In the genomic region with DNA sequence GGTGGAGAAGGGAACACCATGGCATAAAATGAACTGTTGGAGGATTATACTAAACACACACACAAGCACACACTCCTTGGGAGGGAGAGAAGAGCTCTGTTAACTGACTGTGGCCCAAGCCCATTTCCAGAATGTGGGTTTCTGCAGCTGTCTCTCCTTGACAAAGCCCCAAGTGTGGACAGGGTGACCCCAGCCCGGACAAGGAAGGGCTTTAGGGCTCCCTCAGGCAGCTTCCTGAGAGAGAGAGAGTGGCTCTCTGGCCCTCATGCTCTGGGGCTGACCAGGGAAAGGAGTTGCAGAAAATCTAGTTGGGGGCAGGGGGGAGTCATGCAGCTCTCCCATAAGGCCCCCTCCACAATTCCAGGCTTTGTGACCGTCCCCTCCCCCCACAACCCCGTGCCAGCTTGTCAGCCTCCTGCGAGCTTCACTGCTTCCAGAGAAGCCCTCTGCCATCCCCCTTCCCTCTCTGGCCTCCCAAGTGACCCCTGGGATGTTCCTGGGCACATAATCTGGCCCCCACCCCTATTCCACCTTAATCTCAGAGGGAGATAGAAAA, we compare ENCODE assay signal across 9 cellular contexts. TPM values are rescaled to one million over a fixed set of nuclear protein-coding genes. Genes with fewer than 3 reads are reported as not detected.
DNase-seq lines count a peak whose midpoint lies in the region; ATAC-seq and TF ChIP-seq lines count a peak whose summit lies in the region.
"Had no signal": no experiment of that assay in that cellular context is flagged by ENCODE, and none has a peak within 500 bp of the region (broad histone marks: within the 10 kb centered on the region; RNA-seq: fewer than 3 reads in every experiment).

No MANE protein-coding gene starts in this region.

- POLR2A ChIA-PET in activated CD8-positive, alpha-beta T cell treated with anti-CD3 and anti-CD28 coated beads for 36 hours (lab: Charles Lee): no interaction called here

- H3K27ac ChIP-seq in gastroesophageal sphincter (peak overlapping the region in 2 of 4 donors; percentile 43 to 73), neural cell (ENCODE audit: low read length) (peak overlapping the region; percentile 51), aorta (ENCODE audit: low read depth in 1 of 2, low read length in 2 of 2) (no peak overlapping the region)

- H3K4me1 Mint-ChIP-seq in activated naive CD8-positive, alpha-beta T cell treated with anti-CD3 and anti-CD28 coated beads for 36 hours: no peaks in the 10 kb centered on the region
- H3K4me1 Mint-ChIP-seq in activated naive CD8-positive, alpha-beta T cell treated with anti-CD3 and anti-CD28 coated beads, Interleukin-2, amount 50 U/mL, for 24 hours: peaks cover 2% of the 10 kb centered on the region
- H3K4me1 Mint-ChIP-seq in activated CD8-positive, alpha-beta T cell treated with anti-CD3 and anti-CD28 coated beads for 36 hours (ENCODE audit: low read depth): no peaks in the 10 kb centered on the region

- intact Hi-C loops in aorta (cut with DNase I): no loop called here
- intact Hi-C loops in activated CD8-positive, alpha-beta T cell treated with anti-CD3 and anti-CD28 coated beads for 36 hours (cut with micrococcal nuclease): no loop called here

- no peaks in the 10 kb centered on the region for H3K9me2 ChIP-seq in neural cell (ENCODE audit: insufficient read depth, low read length)

- H3K79me2 ChIP-seq in neural cell (replicated peaks; ENCODE audit: insufficient read depth, low read length): no peaks in the 10 kb centered on the region

- H2AFZ ChIP-seq in neural cell (ENCODE audit: low read depth, low read length): peak overlapping the region; percentile 51

- H4K20me1 ChIP-seq in neural cell (ENCODE audit: insufficient read depth): no peaks in the 10 kb centered on the region

- no peak for TF ChIP-seq EP300 in gastroesophageal sphincter (IDR thresholded peaks at IDR 0.05)
- TF ChIP-seq EP300 in neural cell (conservative IDR thresholded peaks at IDR 0.05; ENCODE audit: poor library complexity, severe bottlenecking): no peak

- no peak for ATAC-seq in activated naive CD8-positive, alpha-beta T cell treated with anti-CD3 and anti-CD28 coated beads, Interleukin-2, amount 50 U/mL, for 24 hours
- peak; percentile 29 for ATAC-seq in gastroesophageal sphincter
- peak; percentile 52 for ATAC-seq in aorta (ENCODE audit: low FRiP score)
- ATAC-seq in activated CD8-positive, alpha-beta T cell treated with anti-CD3 and anti-CD28 coated beads for 36 hours: no peak
- ATAC-seq in HG03521 (IDR thresholded peaks at IDR 0.05; ENCODE audit: unreplicated experiment): no peak

- no peaks in the 10 kb centered on the region for H3F3A ChIP-seq in neural cell (ENCODE audit: insufficient read depth, low read length, poor library complexity, severe bottlenecking)

- H3K4me3 ChIP-seq in gastroesophageal sphincter (peak overlapping the region; percentile 58 to 70), neural cell (ENCODE audit: low read length) (peak overlapping the region; percentile 69), aorta (ENCODE audit: low read length in 2 of 2) (peak overlapping the region; percentile 23 to 36)

- H3K36me3 ChIP-seq in gastroesophageal sphincter (no peaks in the 10 kb centered on the region), neural cell (ENCODE audit: insufficient read depth, low read length) (no peaks in the 10 kb centered on the region), aorta (ENCODE audit: control insufficient read depth in 1 of 2, insufficient read depth in 2 of 2, low read length in 1 of 2) (no peaks in the 10 kb centered on the region)

- H3K9me3 Mint-ChIP-seq in activated naive CD8-positive, alpha-beta T cell treated with anti-CD3 and anti-CD28 coated beads for 36 hours: no peaks in the 10 kb centered on the region
- no peaks in the 10 kb centered on the region for H3K9me3 Mint-ChIP-seq in activated naive CD8-positive, alpha-beta T cell treated with anti-CD3 and anti-CD28 coated beads, Interleukin-2, amount 50 U/mL, for 24 hours
- peaks cover 1% of the 10 kb centered on the region for H3K9me3 Mint-ChIP-seq in activated CD8-positive, alpha-beta T cell treated with anti-CD3 and anti-CD28 coated beads for 36 hours

- 0 to 20% methylated on average over 1 of the region's 4 CpGs for WGBS in gastroesophageal sphincter (ENCODE audit: low coverage in 1 of 2), 2 donors
- 2 to 31% methylated on average over 4 of the region's 4 CpGs for WGBS in aorta, 2 donors

- H3K9me3 ChIP-seq in gastroesophageal sphincter: no peaks in the 10 kb centered on the region
- no peaks in the 10 kb centered on the region for H3K9me3 ChIP-seq in neural cell (ENCODE audit: low read length)
- no peaks in the 10 kb centered on the region for H3K9me3 ChIP-seq in aorta (ENCODE audit: control insufficient read depth, low read length)

- peak overlapping the region; percentile 4 for H3K4me3 Mint-ChIP-seq in activated naive CD8-positive, alpha-beta T cell treated with anti-CD3 and anti-CD28 coated beads for 36 hours
- no peak overlapping the region for H3K4me3 Mint-ChIP-seq in activated naive CD8-positive, alpha-beta T cell treated with anti-CD3 and anti-CD28 coated beads, Interleukin-2, amount 50 U/mL, for 24 hours
- H3K4me3 Mint-ChIP-seq in activated CD8-positive, alpha-beta T cell treated with anti-CD3 and anti-CD28 coated beads for 36 hours: no peak overlapping the region

- no peak for DNase-seq in activated naive CD8-positive, alpha-beta T cell treated with anti-CD3 and anti-CD28 coated beads for 36 hours
- no peak for DNase-seq in activated naive CD8-positive, alpha-beta T cell treated with anti-CD3 and anti-CD28 coated beads, Interleukin-2, amount 50 U/mL, for 24 hours
- DNase-seq in aorta (no peak), RPMI8226 (no peak)
- no peak for DNase-seq in activated CD8-positive, alpha-beta T cell treated with anti-CD3 and anti-CD28 coated beads for 36 hours
- DNase-seq: NCI-H345 had no signal

- peak overlapping the region; percentile 30 for H3K4me2 ChIP-seq in neural cell (ENCODE audit: low read length)

- H3K27me3 ChIP-seq in gastroesophageal sphincter (no peaks in the 10 kb centered on the region), neural cell (ENCODE audit: insufficient read depth, low read depth, low read length) (no peaks in the 10 kb centered on the region), aorta (ENCODE audit: control insufficient read depth in 1 of 2, insufficient read depth in 2 of 2, low read length in 1 of 2) (no peaks in the 10 kb centered on the region)

- no peak for TF ChIP-seq POLR2A in gastroesophageal sphincter (IDR thresholded peaks at IDR 0.05)

- TF ChIP-seq RAD21 in neural cell (conservative IDR thresholded peaks at IDR 0.05): no peak

- no peaks in the 10 kb centered on the region for H3K36me3 Mint-ChIP-seq in activated naive CD8-positive, alpha-beta T cell treated with anti-CD3 and anti-CD28 coated beads for 36 hours
- H3K36me3 Mint-ChIP-seq in activated naive CD8-positive, alpha-beta T cell treated with anti-CD3 and anti-CD28 coated beads, Interleukin-2, amount 50 U/mL, for 24 hours (ENCODE audit: low read depth): no peaks in the 10 kb centered on the region
- H3K36me3 Mint-ChIP-seq in activated CD8-positive, alpha-beta T cell treated with anti-CD3 and anti-CD28 coated beads for 36 hours (ENCODE audit: low read depth): no peaks in the 10 kb centered on the region

- H3K27ac Mint-ChIP-seq in activated naive CD8-positive, alpha-beta T cell treated with anti-CD3 and anti-CD28 coated beads for 36 hours: no peak overlapping the region
- H3K27ac Mint-ChIP-seq in activated naive CD8-positive, alpha-beta T cell treated with anti-CD3 and anti-CD28 coated beads, Interleukin-2, amount 50 U/mL, for 24 hours: no peak overlapping the region
- H3K27ac Mint-ChIP-seq in activated CD8-positive, alpha-beta T cell treated with anti-CD3 and anti-CD28 coated beads for 36 hours: no peak overlapping the region

- H3K4me1 ChIP-seq in gastroesophageal sphincter (peaks cover 0 to 11% (median 0%) of the 10 kb centered on the region in 3 donors), aorta (ENCODE audit: control insufficient read depth in 1 of 2, insufficient read depth in 2 of 2, low read length in 2 of 2) (no peaks in the 10 kb centered on the region)

- TF ChIP-seq CTCF in gastroesophageal sphincter (IDR thresholded peaks at IDR 0.05) (no peak), neural cell (IDR thresholded peaks at IDR 0.05; ENCODE audit: poor library complexity, severe bottlenecking) (no peak)
- no peak for TF ChIP-seq CTCF in activated CD8-positive, alpha-beta T cell treated with anti-CD3 and anti-CD28 coated beads for 36 hours (IDR thresholded peaks at IDR 0.05)

- CTCF ChIA-PET in activated CD8-positive, alpha-beta T cell treated with anti-CD3 and anti-CD28 coated beads for 36 hours (lab: Charles Lee): no interaction called here

- peak overlapping the region; percentile 72 for H3K9ac ChIP-seq in neural cell (ENCODE audit: low read length)

- H3K27me3 Mint-ChIP-seq in activated naive CD8-positive, alpha-beta T cell treated with anti-CD3 and anti-CD28 coated beads for 36 hours: no peaks in the 10 kb centered on the region
- H3K27me3 Mint-ChIP-seq in activated naive CD8-positive, alpha-beta T cell treated with anti-CD3 and anti-CD28 coated beads, Interleukin-2, amount 50 U/mL, for 24 hours: peaks cover 3% of the 10 kb centered on the region
- H3K27me3 Mint-ChIP-seq in activated CD8-positive, alpha-beta T cell treated with anti-CD3 and anti-CD28 coated beads for 36 hours: no peaks in the 10 kb centered on the region

TF ChIP-seq in neural cell, 6 proteins besides CTCF, POLR2A, EP300 and RAD21 (continues in another document):
- TF ChIP-seq SMC3 (conservative IDR thresholded peaks at IDR 0.05; ENCODE audit: poor library complexity): no peak

RNA-seq across cellular contexts. Expression of gene ARHGEF9, which starts 0.6 kb away (rescaled TPM):
- total RNA-seq in activated naive CD8-positive, alpha-beta T cell treated with anti-CD3 and anti-CD28 coated beads for 36 hours: 10 to 100 TPM; 13.3 to 14.7 TPM
- 10 to 100 TPM; 20.0 to 40.3 (median 31.4) TPM for total RNA-seq in gastroesophageal sphincter
- 71.9 and 73.5 TPM in 2 replicates for polyA plus RNA-seq in neural cell
- 134 and 153 TPM in 2 replicates for polyA minus RNA-seq in neural cell
- 100 to 1,000 TPM in 1 of 2 donors, 10 to 100 TPM in 1; 47.6 to 142 TPM for total RNA-seq in aorta
- 10 to 100 TPM; 27.8 to 50.0 TPM for polyA plus RNA-seq in aorta
- 10 to 100 TPM; 16.5 to 19.4 TPM for total RNA-seq in activated CD8-positive, alpha-beta T cell treated with anti-CD3 and anti-CD28 coated beads for 36 hours

Comparison
In these comparisons a context has a peak if more than half of its experiments do, and no peak if none do; other contexts are left out.
1. ATAC-seq: peak in gastroesophageal sphincter (single experiment) and aorta (single experiment); none in activated naive CD8-positive, alpha-beta T cell treated with anti-CD3 and anti-CD28 coated beads, Interleukin-2, amount 50 U/mL, for 24 hours (single experiment), activated CD8-positive, alpha-beta T cell treated with anti-CD3 and anti-CD28 coated beads for 36 hours (single experiment) and HG03521 (single experiment).
2. Peak in every context shown above with its lines, with median percentiles within 50 percentile points of each other: H3K4me3 ChIP-seq.